ENCODE assay signal across 17 cellular contexts in the genomic region with DNA sequence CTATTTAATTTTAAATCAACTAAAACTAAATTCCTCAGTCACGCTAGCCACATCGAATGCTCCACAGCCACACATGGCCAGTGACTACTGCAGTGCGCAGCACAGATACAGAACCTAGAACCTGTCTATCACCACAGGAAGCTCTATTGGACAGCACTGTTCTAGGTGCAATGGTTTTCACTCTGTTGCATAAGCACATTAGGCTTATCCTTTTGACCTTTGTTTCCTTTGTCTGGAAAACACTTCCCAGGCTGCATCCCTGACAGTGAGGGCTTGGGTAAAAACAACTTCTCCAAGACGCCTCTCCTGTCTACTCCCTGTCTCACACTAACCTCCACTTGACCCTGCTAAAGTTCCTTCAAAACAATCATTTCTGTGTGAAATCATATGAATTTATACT.
"Had no signal": no experiment of that assay in that cellular context is flagged by ENCODE, and none has a peak within 500 bp of the region (broad histone marks: within the 10 kb centered on the region; RNA-seq: fewer than 3 reads in every experiment).

No MANE protein-coding gene starts in this region.

- FAIRE-seq: kidney had no signal

- H3K27me3 Mint-ChIP-seq: activated naive CD4-positive, alpha-beta T cell treated with anti-CD3 and anti-CD28 coated beads, Interleukin-2, amount 10 ng/mL, durations not matched to agents 7 days and 5 days; brain; natural killer cell treated with Interleukin-12 subunit alpha and Interleukin-12 subunit beta and Interleukin-15 and Interleukin-18, amount 100 ng/mL, for 72 hours; T-cell had no signal

- H3K4me3 ChIP-seq: adrenal gland, gastrocnemius medialis, lower lobe of right lung, mucosa of descending colon, SK-N-MC, stomach had no signal

- DNase-seq: activated CD4-positive, alpha-beta T cell treated with anti-CD3 and anti-CD28 coated beads for 4 hours; activated CD8-positive, alpha-beta T cell treated with anti-CD3 and anti-CD28 coated beads, Interleukin-2, amount 10 ng/mL, durations not matched to agents 7 days and 5 days; activated naive CD4-positive, alpha-beta T cell treated with anti-CD3 and anti-CD28 coated beads, Interleukin-2, amount 10 ng/mL, durations not matched to agents 7 days and 5 days; adrenal gland; gastrocnemius medialis; kidney; lower lobe of right lung; occipital lobe; stimulated activated CD4-positive, alpha-beta T cell treated with anti-CD3 and anti-CD28 coated beads, Interleukin-15, amount 100 ng/mL, for 24 hours; stimulated activated CD4-positive, alpha-beta T cell treated with anti-CD3 and anti-CD28 coated beads, Interleukin-4, amount 100 ng/mL, for 24 hours; stomach; T-cell had no signal

- H3K9me3 Mint-ChIP-seq: activated naive CD4-positive, alpha-beta T cell treated with anti-CD3 and anti-CD28 coated beads, Interleukin-2, amount 10 ng/mL, durations not matched to agents 7 days and 5 days; activated T-helper 2 cell treated with anti-CD3 and anti-CD28 coated beads, Interferon-gamma antibody, Interleukin-2, Interleukin-4, amounts not matched to agents 10 μg/mL and 5 μg/mL and 100 μg/mL, durations not matched to agents 14 hours and 24 hours and 36 hours; brain; natural killer cell treated with Interleukin-12 subunit alpha and Interleukin-12 subunit beta and Interleukin-15 and Interleukin-18, amount 100 ng/mL, for 72 hours; T-cell had no signal

- H3K27ac ChIP-seq: gastrocnemius medialis, lower lobe of right lung, SK-N-MC, stomach had no signal

- H3K27ac Mint-ChIP-seq: activated CD8-positive, alpha-beta T cell treated with anti-CD3 and anti-CD28 coated beads, Interleukin-2, amount 10 ng/mL, durations not matched to agents 7 days and 5 days; activated T-helper 2 cell treated with anti-CD3 and anti-CD28 coated beads, Interferon-gamma antibody, Interleukin-2, Interleukin-4, amounts not matched to agents 10 μg/mL and 5 μg/mL and 100 μg/mL, durations not matched to agents 14 hours and 24 hours and 36 hours; natural killer cell treated with Interleukin-12 subunit alpha and Interleukin-12 subunit beta and Interleukin-15 and Interleukin-18, amount 100 ng/mL, for 72 hours; T-cell had no signal

- H3K4me3 Mint-ChIP-seq: activated CD8-positive, alpha-beta T cell treated with anti-CD3 and anti-CD28 coated beads, Interleukin-2, amount 10 ng/mL, durations not matched to agents 7 days and 5 days; activated naive CD4-positive, alpha-beta T cell treated with anti-CD3 and anti-CD28 coated beads, Interleukin-2, amount 10 ng/mL, durations not matched to agents 7 days and 5 days; brain; natural killer cell treated with Interleukin-12 subunit alpha and Interleukin-12 subunit beta and Interleukin-15 and Interleukin-18, amount 100 ng/mL, for 72 hours; T-cell had no signal

- ATAC-seq: activated CD8-positive, alpha-beta T cell treated with anti-CD3 and anti-CD28 coated beads, Interleukin-2, amount 10 ng/mL, durations not matched to agents 7 days and 5 days; gastrocnemius medialis; lower lobe of right lung; natural killer cell treated with Interleukin-12 subunit alpha and Interleukin-12 subunit beta and Interleukin-15 and Interleukin-18, amount 100 ng/mL, for 72 hours; T-cell had no signal

- H3K4me1 ChIP-seq: gastrocnemius medialis, lower lobe of right lung had no signal

- H3K27me3 ChIP-seq: adrenal gland, gastrocnemius medialis, stomach had no signal

- H3K9me3 ChIP-seq: adrenal gland, gastrocnemius medialis, lower lobe of right lung, mucosa of descending colon, stomach had no signal
